Comparison of ENCODE assay signal across 8 cellular contexts in the genomic region with DNA sequence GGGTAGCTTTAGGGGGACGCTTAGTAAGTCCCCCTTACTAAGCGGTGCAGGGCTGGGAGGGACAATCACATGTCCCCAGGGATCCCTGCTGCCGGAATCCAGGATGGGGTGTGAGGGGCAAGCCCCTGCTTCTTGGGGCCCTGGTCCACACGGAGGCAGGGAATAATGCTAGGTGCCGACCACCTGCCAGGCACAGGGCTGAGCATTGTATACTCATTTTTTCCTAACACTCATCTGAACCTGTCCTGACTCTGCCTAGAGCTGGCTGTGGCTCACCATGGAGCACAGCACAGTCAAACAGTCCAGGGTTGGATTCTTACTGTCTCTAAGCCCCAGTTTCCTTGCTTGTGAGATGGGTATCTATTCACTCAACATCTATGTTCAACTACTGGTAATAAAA. TPM values are rescaled to one million over a fixed set of nuclear protein-coding genes. Genes with fewer than 3 reads are reported as not detected.
A peak's percentile ranks its signal among the peaks of the same experiment; 100 is the strongest.
DNase-seq lines count a peak whose midpoint lies in the region; ATAC-seq and TF ChIP-seq lines count a peak whose summit lies in the region.

No MANE protein-coding gene starts in this region.

- H3K9me3 Mint-ChIP-seq in T-helper 1 cell treated with Interleukin-12 subunit alpha and Interleukin-12 subunit beta and Interleukin-4 antibody, amounts not matched to agents 30 μg/mL and 1 μg/mL, for 36 hours: no peaks in the 10 kb centered on the region
- no peaks in the 10 kb centered on the region for H3K9me3 Mint-ChIP-seq in activated naive CD8-positive, alpha-beta T cell treated with anti-CD3 and anti-CD28 coated beads for 36 hours

- H3K36me3 ChIP-seq in right lobe of liver: no peaks in the 10 kb centered on the region
- H3K36me3 ChIP-seq in suprapubic skin: no peaks in the 10 kb centered on the region

- TF ChIP-seq EP300 in suprapubic skin (IDR thresholded peaks at IDR 0.05): no peak

- intact Hi-C loops in right lobe of liver (cut with DNase I): no loop called here

- ATAC-seq in right lobe of liver: no peak
- ATAC-seq in GM21423 (IDR thresholded peaks at IDR 0.05; ENCODE audit: unreplicated experiment): no peak
- no peak for ATAC-seq in HG02885 (IDR thresholded peaks at IDR 0.05; ENCODE audit: poor library complexity, unreplicated experiment)

- peak overlapping the region; percentile 41 to 82 (median 56) for H3K27ac ChIP-seq in right lobe of liver
- H3K27ac ChIP-seq in suprapubic skin: peak overlapping the region; percentile 87

- H3K27me3 Mint-ChIP-seq in T-helper 1 cell treated with Interleukin-12 subunit alpha and Interleukin-12 subunit beta and Interleukin-4 antibody, amounts not matched to agents 30 μg/mL and 1 μg/mL, for 36 hours (ENCODE audit: low read depth): no peaks in the 10 kb centered on the region
- H3K27me3 Mint-ChIP-seq in activated naive CD8-positive, alpha-beta T cell treated with anti-CD3 and anti-CD28 coated beads for 36 hours: no peaks in the 10 kb centered on the region

- H3K4me1 Mint-ChIP-seq in T-helper 1 cell treated with Interleukin-12 subunit alpha and Interleukin-12 subunit beta and Interleukin-4 antibody, amounts not matched to agents 30 μg/mL and 1 μg/mL, for 36 hours (ENCODE audit: low read depth): peaks cover 36% of the 10 kb centered on the region
- H3K4me1 Mint-ChIP-seq in activated naive CD8-positive, alpha-beta T cell treated with anti-CD3 and anti-CD28 coated beads for 36 hours: peaks cover 50% of the 10 kb centered on the region

- H3K4me3 ChIP-seq in right lobe of liver (no peak overlapping the region), suprapubic skin (no peak overlapping the region)

- H3K27me3 ChIP-seq in right lobe of liver: no peaks in the 10 kb centered on the region
- H3K27me3 ChIP-seq in suprapubic skin: no peaks in the 10 kb centered on the region

- peak overlapping the region; percentile 36 for H3K27ac Mint-ChIP-seq in T-helper 1 cell treated with Interleukin-12 subunit alpha and Interleukin-12 subunit beta and Interleukin-4 antibody, amounts not matched to agents 30 μg/mL and 1 μg/mL, for 36 hours
- peak overlapping the region; percentile 71 for H3K27ac Mint-ChIP-seq in activated naive CD8-positive, alpha-beta T cell treated with anti-CD3 and anti-CD28 coated beads for 36 hours

- 100% methylated on average over 1 of the region's 5 CpGs for WGBS in right lobe of liver (ENCODE audit: insufficient coverage, low coverage, low lambda C conversion rate, missing lambda C conversion rate)
- 68% methylated on average over 5 of the region's 5 CpGs for WGBS in suprapubic skin

- H3K36me3 Mint-ChIP-seq in T-helper 1 cell treated with Interleukin-12 subunit alpha and Interleukin-12 subunit beta and Interleukin-4 antibody, amounts not matched to agents 30 μg/mL and 1 μg/mL, for 36 hours (ENCODE audit: low read depth): peaks cover 4% of the 10 kb centered on the region
- H3K36me3 Mint-ChIP-seq in activated naive CD8-positive, alpha-beta T cell treated with anti-CD3 and anti-CD28 coated beads for 36 hours: peaks cover 3% of the 10 kb centered on the region

- no peak overlapping the region for H3K4me3 Mint-ChIP-seq in T-helper 1 cell treated with Interleukin-12 subunit alpha and Interleukin-12 subunit beta and Interleukin-4 antibody, amounts not matched to agents 30 μg/mL and 1 μg/mL, for 36 hours
- no peak overlapping the region for H3K4me3 Mint-ChIP-seq in activated naive CD8-positive, alpha-beta T cell treated with anti-CD3 and anti-CD28 coated beads for 36 hours

- TF ChIP-seq CTCF in right lobe of liver (IDR thresholded peaks at IDR 0.05): no peak
- TF ChIP-seq CTCF in suprapubic skin (IDR thresholded peaks at IDR 0.05): no peak

- H3K4me1 ChIP-seq in right lobe of liver (peaks cover 0 to 8% (median 3%) of the 10 kb centered on the region in 4 donors), suprapubic skin (peaks cover 67% of the 10 kb centered on the region)

- no peaks in the 10 kb centered on the region for H3K9me3 ChIP-seq in right lobe of liver
- no peaks in the 10 kb centered on the region for H3K9me3 ChIP-seq in suprapubic skin

- no peak for TF ChIP-seq POLR2A in right lobe of liver (IDR thresholded peaks at IDR 0.05)
- TF ChIP-seq POLR2A in suprapubic skin (IDR thresholded peaks at IDR 0.05): no peak

- DNase-seq in T-helper 1 cell (no peak), right lobe of liver (no peak), suprapubic skin (ENCODE audit: low spot score in 2 of 2) (no peak), SW 1271 (lab: John Stamatoyannopoulos, UW) (no peak)
- DNase-seq in activated naive CD8-positive, alpha-beta T cell treated with anti-CD3 and anti-CD28 coated beads for 36 hours: peak; percentile 46

RNA-seq across cellular contexts. Expression of a gene that starts 1.4 kb away (rescaled TPM):
- total RNA-seq in activated naive CD8-positive, alpha-beta T cell treated with anti-CD3 and anti-CD28 coated beads for 36 hours: 10 to 100 TPM; 35.5 to 36.0 TPM
- 10 to 100 TPM; 26.6 to 94.1 (median 46.8) TPM for total RNA-seq in right lobe of liver
- total RNA-seq in suprapubic skin: 10 to 100 TPM; 65.1 to 86.7 (median 71.0) TPM

RNA-seq across cellular contexts. Expression of a gene that starts 10.7 kb away (rescaled TPM):
- total RNA-seq in activated naive CD8-positive, alpha-beta T cell treated with anti-CD3 and anti-CD28 coated beads for 36 hours: 10 to 100 TPM; 59.1 to 63.3 TPM
- total RNA-seq in right lobe of liver: 10 to 100 TPM; 11.6 to 43.2 (median 16.5) TPM
- 10 to 100 TPM; 60.9 to 97.4 (median 77.9) TPM for total RNA-seq in suprapubic skin

RNA-seq across cellular contexts. Expression of a gene that starts 12.8 kb away (rescaled TPM):
- total RNA-seq in activated naive CD8-positive, alpha-beta T cell treated with anti-CD3 and anti-CD28 coated beads for 36 hours: 10 to 100 TPM; 13.6 to 15.0 TPM
- 10 to 100 TPM; 12.8 to 20.6 (median 14.6) TPM for total RNA-seq in right lobe of liver
- 100 to 1,000 TPM in 1 of 4 donors, 10 to 100 TPM in 3; 45.2 to 103 (median 72.0) TPM for total RNA-seq in suprapubic skin

RNA-seq across cellular contexts. Expression of a gene that starts 16.3 kb away (rescaled TPM):
- 10 to 100 TPM; 55.7 to 60.0 TPM for total RNA-seq in activated naive CD8-positive, alpha-beta T cell treated with anti-CD3 and anti-CD28 coated beads for 36 hours
- total RNA-seq in right lobe of liver (10 to 100 TPM; 10.0 to 29.9 (median 13.7) TPM), suprapubic skin (100 to 1,000 TPM in 1 of 4 donors, 10 to 100 TPM in 3; 40.3 to 150 (median 56.2) TPM)

RNA-seq across cellular contexts. Expression of a gene that starts 34.7 kb away (rescaled TPM):
- total RNA-seq in activated naive CD8-positive, alpha-beta T cell treated with anti-CD3 and anti-CD28 coated beads for 36 hours: 10 to 100 TPM; 70.5 to 80.3 TPM
- total RNA-seq in right lobe of liver (10 to 100 TPM; 51.3 to 82.3 (median 57.0) TPM), suprapubic skin (10 to 100 TPM; 63.2 to 83.6 (median 78.4) TPM)
